Comparison of ENCODE assay signal across 22 cellular contexts in the genomic region with DNA sequence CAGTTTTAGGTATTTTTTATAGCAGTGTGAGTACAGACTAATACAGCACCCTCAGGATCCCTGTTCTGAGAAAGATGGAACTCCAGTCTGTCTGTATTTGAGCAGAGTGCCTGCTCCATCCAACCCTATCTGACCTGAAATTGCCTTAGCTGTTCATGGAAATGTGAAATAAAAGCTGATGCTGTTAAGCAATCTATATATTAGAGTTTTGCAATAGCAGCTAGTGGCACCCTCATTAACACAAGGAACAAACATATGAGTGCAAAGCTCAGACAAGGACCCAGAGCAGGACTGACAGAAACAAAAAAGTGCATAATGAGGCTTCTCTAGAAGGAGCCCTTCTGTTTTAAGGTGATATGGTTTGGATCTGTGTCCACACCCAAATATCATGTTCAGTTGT.
"Had no signal": no experiment of that assay in that cellular context is flagged by ENCODE, and none has a peak within 500 bp of the region (broad histone marks: within the 10 kb centered on the region; RNA-seq: fewer than 3 reads in every experiment).

No MANE protein-coding gene starts in this region.

- H3K9me3 ChIP-seq: colonic mucosa had no signal

- DNase-seq: colonic mucosa; cortex of kidney; effector CD8-positive, alpha-beta T cell; effector memory CD8-positive, alpha-beta T cell; endodermal cell; foreskin keratinocyte; heart left ventricle; hypothalamus; immature natural killer cell; islet precursor cell; kidney; kidney glomerular epithelial cell; left lung; left ventricle myocardium superior; lower lobe of right lung; mesenchymal stem cell; mucosa of descending colon; naive B cell had no signal

- H3K36me3 ChIP-seq: colonic mucosa, gastroesophageal sphincter, heart left ventricle, left lung, lower lobe of right lung had no signal

- H3K4me1 ChIP-seq: foreskin keratinocyte had no signal

- H3K27me3 ChIP-seq: colonic mucosa, foreskin keratinocyte, gastroesophageal sphincter, heart left ventricle, hepatocyte, left lung had no signal

- H3K4me2 ChIP-seq: hepatocyte had no signal

- ATAC-seq: effector memory CD8-positive, alpha-beta T cell; foreskin keratinocyte; gastroesophageal sphincter; heart left ventricle; left lung; left ventricle myocardium superior; lower lobe of right lung had no signal

- H2AFZ ChIP-seq: hepatocyte had no signal

- H3K4me3 ChIP-seq: colonic mucosa, gastroesophageal sphincter, heart left ventricle, hepatocyte, left lung, lower lobe of right lung, mucosa of descending colon had no signal

- H3K27ac ChIP-seq: colonic mucosa, foreskin keratinocyte, gastroesophageal sphincter, heart left ventricle, hepatocyte, left lung, lower lobe of right lung had no signal

- H3K79me2 ChIP-seq: hepatocyte had no signal

- FAIRE-seq: endometrium, frontal cortex, kidney had no signal
